ENCODE assay signal across 10 cellular contexts in genomic region chr6:160974304-160974771, GRCh38. TPM values are rescaled to one million over a fixed set of nuclear protein-coding genes. Genes with fewer than 3 reads are reported as not detected.
DNase-seq lines count a peak whose midpoint lies in the region; ATAC-seq, FAIRE-seq and TF ChIP-seq lines count a peak whose summit lies in the region.
"Had no signal": no experiment of that assay in that cellular context is flagged by ENCODE, and none has a peak within 500 bp of the region (broad histone marks: within the 10 kb centered on the region; RNA-seq: fewer than 3 reads in every experiment).

No MANE protein-coding gene starts in this region.

- FAIRE-seq in pancreas (lab: Jason Lieb, UNC) (no peak), frontal cortex (lab: Jason Lieb, UNC) (no peak)

- peak overlapping the region in 3 of 4 donors; percentile 7 to 33 (median 15) for H3K27ac ChIP-seq in pancreas

- ATAC-seq in pancreas, result peak; percentile 68 to 87 (median 79)
- no peak for ATAC-seq in GM18498 (IDR thresholded peaks at IDR 0.05; ENCODE audit: unreplicated experiment)
- ATAC-seq in HG03280 (IDR thresholded peaks at IDR 0.05; ENCODE audit: unreplicated experiment), result no peak

- no peak for TF ChIP-seq CTCF in pancreas (IDR thresholded peaks at IDR 0.05)

- H3K4me1 ChIP-seq in pancreas, result peaks cover 0 to 3% (median 3%) of the 10 kb centered on the region in 3 donors

- WGBS in pancreas, 2 donors, result 48 to 58% methylated on average over 9 of the region's 9 CpGs

- no peaks in the 10 kb centered on the region for H3K9me3 ChIP-seq in pancreas

- no peaks in the 10 kb centered on the region for H3K36me3 ChIP-seq in pancreas

- no peak overlapping the region for H3K4me3 ChIP-seq in pancreas

- intact Hi-C loops in cardiac septum (cut with DNase I) (loop anchor here (5.0 kb wide), 1 partner anchor 42 kb away; no protein-coding TSS in a partner anchor), pancreas (cut with DNase I) (no loop called here)

- peak; percentile 89 for DNase-seq in ELR (ENCODE audit: low read depth)
- DNase-seq in amniotic stem cell (lab: John Stamatoyannopoulos, UW), result peak; percentile 17
- peak; percentile 76 for DNase-seq in cardiac septum (ENCODE audit: low spot score)
- DNase-seq in pancreas, result peak in 4 of 6 donors; percentile 21 to 56 (median 38)
- DNase-seq in NCI-H748 (lab: John Stamatoyannopoulos, UW; ENCODE audit: unreplicated experiment), result no peak
- no peak for DNase-seq in frontal cortex (ENCODE audit: low spot score in 2 of 2)
- DNase-seq: DMS79, MM.1S had no signal

- no peaks in the 10 kb centered on the region for H3K27me3 ChIP-seq in pancreas

RNA-seq across cellular contexts. Expression of gene MAP3K4, which starts 17.2 kb away (rescaled TPM):
- total RNA-seq in cardiac septum, result 30.9 TPM
- total RNA-seq in pancreas, result 10 to 100 TPM; 20.4 to 32.0 (median 25.3) TPM
- polyA plus RNA-seq in pancreas, result 10 to 100 TPM; 10.8 to 30.4 TPM
- 32.2 TPM for total RNA-seq in frontal cortex

Comparison
In these comparisons a context has a peak if more than half of its experiments do, and no peak if none do; other contexts are left out.
1. DNase-seq: peak in ELR (single experiment), amniotic stem cell (single experiment), cardiac septum (single experiment) and pancreas (4 of 6); none in NCI-H748 (single experiment) and frontal cortex (0 of 2).
2. ATAC-seq: peak in pancreas (4 of 4); none in GM18498 (single experiment) and HG03280 (single experiment).